In the genomic region with DNA sequence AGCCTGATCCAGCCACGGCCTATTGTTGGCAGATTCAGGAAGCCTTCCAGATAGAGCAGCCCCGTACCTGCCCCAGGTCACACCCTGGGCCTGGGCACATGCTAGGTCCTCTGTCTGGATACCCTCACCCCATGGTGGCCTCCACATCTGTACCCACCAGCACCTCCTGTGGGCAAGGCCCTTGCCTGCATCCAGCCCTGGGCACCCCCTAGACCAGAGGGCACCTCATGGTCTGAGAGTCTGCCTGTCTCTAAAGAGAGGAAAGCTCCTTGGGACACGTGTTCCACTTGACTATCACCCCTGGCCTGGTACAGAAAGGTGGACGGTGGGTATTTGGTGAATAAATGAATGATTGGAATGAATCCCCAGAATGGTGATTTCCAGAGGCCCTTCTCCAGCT, we compare ENCODE assay signal across 1 cellular context.
TF ChIP-seq lines count a peak whose summit lies in the region.

No MANE protein-coding gene starts in this region.

TF ChIP-seq in HCT116, 20 proteins besides CTCF, POLR2A, EP300 and RAD21:
- no peak for TF ChIP-seq SP1 (IDR thresholded peaks at IDR 0.05; ENCODE audit: low read depth)
- no peak for TF ChIP-seq ZBTB33 (IDR thresholded peaks at IDR 0.05; ENCODE audit: extremely low read depth, insufficient replicate concordance, low read length)
- no peak for TF ChIP-seq POLR2AphosphoS5 (IDR thresholded peaks at IDR 0.05; ENCODE audit: low read depth, low read length)
- no peak for TF ChIP-seq TCF7L2 (IDR thresholded peaks at IDR 0.05; ENCODE audit: borderline replicate concordance, extremely low read depth, insufficient read depth, insufficient read length)
- TF ChIP-seq SRF (IDR thresholded peaks at IDR 0.05; ENCODE audit: low read depth) = no peak
- TF ChIP-seq FOSL1 (IDR thresholded peaks at IDR 0.05; ENCODE audit: low read depth) = no peak
- no peak for TF ChIP-seq EGR1 (IDR thresholded peaks at IDR 0.05; ENCODE audit: low read depth)
- TF ChIP-seq ATF3 (IDR thresholded peaks at IDR 0.05) = no peak
- TF ChIP-seq, protein P1, sequence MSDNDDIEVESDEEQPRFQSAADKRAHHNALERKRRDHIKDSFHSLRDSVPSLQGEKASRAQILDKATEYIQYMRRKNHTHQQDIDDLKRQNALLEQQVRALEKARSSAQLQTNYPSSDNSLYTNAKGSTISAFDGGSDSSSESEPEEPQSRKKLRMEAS (IDR thresholded peaks at IDR 0.05) = no peak
- no peak for TF ChIP-seq EZH2phosphoT487 (IDR thresholded peaks at IDR 0.05; ENCODE audit: borderline replicate concordance)
- TF ChIP-seq EZH2 (IDR thresholded peaks at IDR 0.05) = no peak
- TF ChIP-seq CEBPB (IDR thresholded peaks at IDR 0.05; ENCODE audit: low read depth) = no peak
- no peak for TF ChIP-seq ELF1 (IDR thresholded peaks at IDR 0.05; ENCODE audit: borderline replicate concordance, low read depth)
- TF ChIP-seq YY1 (IDR thresholded peaks at IDR 0.05; ENCODE audit: extremely low read depth, insufficient replicate concordance, low read depth, low read length) = no peak
- TF ChIP-seq ZFX (IDR thresholded peaks at IDR 0.05) = no peak
- no peak for TF ChIP-seq SIN3A (IDR thresholded peaks at IDR 0.05; ENCODE audit: low read depth)
- no peak for TF ChIP-seq CBX3 (IDR thresholded peaks at IDR 0.05; ENCODE audit: low read depth)
- no peak for TF ChIP-seq REST (IDR thresholded peaks at IDR 0.05; ENCODE audit: low read depth)
- TF ChIP-seq ZNF274 (IDR thresholded peaks at IDR 0.05; ENCODE audit: low read depth, low read length) = no peak
